In genomic region chr22:24555496-24556253, GRCh38 we compare ENCODE assay signal across 1 cellular context.
TF ChIP-seq lines count a peak whose summit lies in the region.

Gene SNRPD3 (plus strand): TSS chr22:24555999. CDS start chr22:24557675, 1,676 bp downstream.

TF ChIP-seq in K562, 482 proteins besides CTCF, POLR2A, EP300 and RAD21 (continued from another document and continues in another):
- TF ChIP-seq ZNF277 (CRISPR knock-in tag; IDR thresholded peaks at IDR 0.05; ENCODE audit: borderline replicate concordance) = no peak
- TF ChIP-seq HNRNPLL (IDR thresholded peaks at IDR 0.05; ENCODE audit: low read depth, low read length, poor library complexity, severe bottlenecking) = peak; percentile 98
- TF ChIP-seq SMARCA4 (IDR thresholded peaks at IDR 0.05) = no peak
- TF ChIP-seq FOXK2 (conservative IDR thresholded peaks at IDR 0.05 in 1 of 2, IDR thresholded peaks at IDR 0.05 in 1 of 2; ENCODE audit: low read depth in 2 of 2) = peak; percentile 63 to 74; a peak in 2 of 4 replicates
- TF ChIP-seq ZNF512 (tag; IDR thresholded peaks at IDR 0.05) = no peak
- no peak for TF ChIP-seq MCM5 (IDR thresholded peaks at IDR 0.05; ENCODE audit: low read depth)
- no peak for TF ChIP-seq HMGN3 (IDR thresholded peaks at IDR 0.05; ENCODE audit: borderline replicate concordance, extremely low read depth, insufficient read length, low read depth, low read length)
- no peak for TF ChIP-seq NR2C2 (CRISPR knock-in tag; IDR thresholded peaks at IDR 0.05)
- peak; percentile 66 for TF ChIP-seq NR2C2 (tag; IDR thresholded peaks at IDR 0.05)
- no peak for TF ChIP-seq RBM14 (IDR thresholded peaks at IDR 0.05; ENCODE audit: borderline replicate concordance, insufficient read depth, low read depth, low read length)
- no peak for TF ChIP-seq KLF13 (tag; IDR thresholded peaks at IDR 0.05; ENCODE audit: borderline replicate concordance, low read depth)
- no peak for TF ChIP-seq COPS2 (conservative IDR thresholded peaks at IDR 0.05)
- TF ChIP-seq CREM (IDR thresholded peaks at IDR 0.05; ENCODE audit: low read depth) = peak; percentile 67
- no peak for TF ChIP-seq HES1 (IDR thresholded peaks at IDR 0.05; ENCODE audit: low read depth)
- TF ChIP-seq ZNF445 (CRISPR knock-in tag; IDR thresholded peaks at IDR 0.05; ENCODE audit: low read depth) = no peak
- TF ChIP-seq SREBF2 (CRISPR knock-in tag; IDR thresholded peaks at IDR 0.05) = no peak
- no peak for TF ChIP-seq BCLAF1 (IDR thresholded peaks at IDR 0.05; ENCODE audit: borderline replicate concordance in 1 of 2, control insufficient read depth in 1 of 2, low read depth in 2 of 2, low read length in 1 of 2)
- TF ChIP-seq ZSCAN29 (IDR thresholded peaks at IDR 0.05) = no peak
- TF ChIP-seq TEAD4 (IDR thresholded peaks at IDR 0.05; ENCODE audit: low read length) = no peak
- TF ChIP-seq TEAD4 (CRISPR knock-in tag; IDR thresholded peaks at IDR 0.05; ENCODE audit: borderline replicate concordance) = no peak
- no peak for TF ChIP-seq ZNF253 (CRISPR knock-in tag; conservative IDR thresholded peaks at IDR 0.05)
- no peak for TF ChIP-seq BRF1 (IDR thresholded peaks at IDR 0.05; ENCODE audit: borderline replicate concordance, extremely low read depth, insufficient read length)
- TF ChIP-seq KLF6 (CRISPR knock-in tag; IDR thresholded peaks at IDR 0.05; ENCODE audit: borderline replicate concordance) = no peak
- no peak for TF ChIP-seq MEF2D (tag; conservative IDR thresholded peaks at IDR 0.05; ENCODE audit: low read depth)
- no peak; the same call in 1 of the 2 replicates for TF ChIP-seq ZNF76 (CRISPR knock-in tag; IDR thresholded peaks at IDR 0.05; ENCODE audit: borderline replicate concordance)
- TF ChIP-seq ZKSCAN1 (IDR thresholded peaks at IDR 0.05; ENCODE audit: low read depth, low read length) = no peak
- TF ChIP-seq MTA2 (IDR thresholded peaks at IDR 0.05; ENCODE audit: low read depth) = no peak
- no peak for TF ChIP-seq RHOXF2B (CRISPR knock-in tag; conservative IDR thresholded peaks at IDR 0.05)
- no peak for TF ChIP-seq YBX1 (IDR thresholded peaks at IDR 0.05)
- TF ChIP-seq MED1 (CRISPR knock-in tag; IDR thresholded peaks at IDR 0.05; ENCODE audit: borderline replicate concordance) = no peak
- no peak for TF ChIP-seq RFX7 (CRISPR knock-in tag; IDR thresholded peaks at IDR 0.05)
- no peak for TF ChIP-seq ZNF316 (IDR thresholded peaks at IDR 0.05)
- no peak for TF ChIP-seq ZBTB7A (IDR thresholded peaks at IDR 0.05; ENCODE audit: borderline replicate concordance, control insufficient read depth, low read depth, low read length)
- no peak for TF ChIP-seq MBD1 (CRISPR knock-in tag; IDR thresholded peaks at IDR 0.05)
- no peak for TF ChIP-seq EZH2 (IDR thresholded peaks at IDR 0.05; ENCODE audit: borderline replicate concordance, low read depth, low read length)
- 0 out of 2 replicates have a peak, but pooled peaks have one; percentile 43 for TF ChIP-seq ATF3 (IDR thresholded peaks at IDR 0.05)
- TF ChIP-seq ATF3 (CRISPR knock-in tag; conservative IDR thresholded peaks at IDR 0.05) = no peak
- no peak for TF ChIP-seq BHLHE40 (IDR thresholded peaks at IDR 0.05; ENCODE audit: low read length)
- no peak for TF ChIP-seq THRAP3 (IDR thresholded peaks at IDR 0.05; ENCODE audit: borderline replicate concordance)
- TF ChIP-seq NCOA2 (IDR thresholded peaks at IDR 0.05; ENCODE audit: partially characterized antibody in 2 of 2) = no peak
- TF ChIP-seq ZNF384 (IDR thresholded peaks at IDR 0.05; ENCODE audit: low read depth, low read length) = no peak
- no peak; the same call in 1 of the 2 replicates for TF ChIP-seq ZBTB1 (CRISPR knock-in tag; IDR thresholded peaks at IDR 0.05; ENCODE audit: borderline replicate concordance, low read depth)
- no peak for TF ChIP-seq PHB (CRISPR knock-in tag; IDR thresholded peaks at IDR 0.05)
- TF ChIP-seq STAT5A (IDR thresholded peaks at IDR 0.05; ENCODE audit: borderline replicate concordance, low read length) = no peak
- no peak for TF ChIP-seq ZNF518B (CRISPR knock-in tag; IDR thresholded peaks at IDR 0.05)
- 0 out of 2 replicates have a peak, but pooled peaks have one; percentile 22 for TF ChIP-seq FOXM1 (IDR thresholded peaks at IDR 0.05; ENCODE audit: low read depth)
- TF ChIP-seq FOXM1 (CRISPR knock-in tag; IDR thresholded peaks at IDR 0.05; ENCODE audit: low read depth) = no peak
- no peak for TF ChIP-seq SLC30A9 (CRISPR knock-in tag; IDR thresholded peaks at IDR 0.05)
- TF ChIP-seq TFE3 (CRISPR knock-in tag; IDR thresholded peaks at IDR 0.05) = no peak
- TF ChIP-seq CEBPB (tag; IDR thresholded peaks at IDR 0.05) = no peak
- no peak for TF ChIP-seq MCM7 (IDR thresholded peaks at IDR 0.05)
- no peak for TF ChIP-seq HDAC8 (tag; IDR thresholded peaks at IDR 0.05)
- no peak for TF ChIP-seq USF2 (CRISPR knock-in tag; IDR thresholded peaks at IDR 0.05)
- TF ChIP-seq PURB (CRISPR knock-in tag; IDR thresholded peaks at IDR 0.05; ENCODE audit: low read depth) = no peak
- TF ChIP-seq ZBED1 (IDR thresholded peaks at IDR 0.05) = no peak
- TF ChIP-seq SIRT6 (IDR thresholded peaks at IDR 0.05; ENCODE audit: low read depth, low read length) = no peak
- no peak for TF ChIP-seq ZNF232 (CRISPR knock-in tag; IDR thresholded peaks at IDR 0.05)
- no peak for TF ChIP-seq ZNF3 (CRISPR knock-in tag; IDR thresholded peaks at IDR 0.05)
- TF ChIP-seq ZBTB43 (CRISPR knock-in tag; IDR thresholded peaks at IDR 0.05) = no peak
